8 cellular contexts compared by ENCODE assay signal in the genomic region with DNA sequence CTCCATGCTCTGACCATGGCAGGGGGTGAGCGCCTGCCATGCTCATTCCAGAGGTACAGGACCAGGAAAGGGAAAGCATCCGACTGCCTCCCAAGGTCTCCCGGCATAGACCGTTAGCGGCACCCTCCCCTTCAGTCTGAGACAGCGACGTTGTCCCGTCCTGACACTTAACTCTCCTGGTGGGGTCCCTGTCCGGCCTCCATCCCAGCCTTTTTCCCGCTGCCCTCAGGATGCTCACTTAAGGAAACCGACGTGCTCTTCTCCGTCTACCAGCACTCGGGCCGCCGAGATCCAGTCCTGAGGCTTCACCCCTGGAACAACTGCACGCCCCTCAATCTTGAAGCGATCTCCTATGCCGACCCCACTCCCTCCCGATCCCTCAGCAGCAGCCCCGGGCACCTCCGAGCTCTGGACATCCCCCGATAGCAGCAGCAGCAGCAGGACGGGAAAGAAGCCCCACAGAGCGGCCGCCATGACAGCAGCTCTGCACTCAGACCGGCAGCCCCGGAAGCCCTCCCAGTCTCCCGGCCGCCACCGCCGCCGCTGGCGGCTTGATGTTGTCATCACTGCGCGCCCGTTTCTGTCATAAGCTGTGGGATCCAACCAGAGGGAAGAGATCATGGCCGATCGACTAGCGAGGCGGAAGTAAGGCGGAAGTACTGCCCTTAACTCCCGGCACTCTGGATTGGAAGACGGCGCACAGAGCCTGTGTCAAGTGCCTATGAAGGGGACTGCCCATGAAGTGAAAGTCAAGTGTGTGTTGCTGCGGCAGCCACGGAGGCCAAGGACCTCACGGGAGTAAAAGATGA. TPM values are rescaled to one million over a fixed set of nuclear protein-coding genes. Genes with fewer than 3 reads are reported as not detected.
DNase-seq lines count a peak whose midpoint lies in the region; ATAC-seq and TF ChIP-seq lines count a peak whose summit lies in the region.

A gene (minus strand): TSS at position 497 of the 809 bp plus-strand sequence. CDS start 23 bp downstream, at position 474.
A gene (plus strand): TSS at position 718 of the 809 bp plus-strand sequence. CDS start 449 bp downstream, outside the sequence.

- peaks cover 61% of the 10 kb centered on the region for H3K79me2 ChIP-seq in mammary epithelial cell (ENCODE audit: insufficient read depth, low read length)

- H3K4me2 ChIP-seq in mammary epithelial cell (ENCODE audit: insufficient read depth, low read depth, low read length) (peak within 1 kb of the TSS; percentile 82), skeletal muscle satellite cell (ENCODE audit: low read length) (peak within 1 kb of the TSS; percentile 92)

- TF ChIP-seq CTCF in AG04450 (IDR thresholded peaks at IDR 0.05; ENCODE audit: low read depth, low read length) (no peak), WERI-Rb-1 (IDR thresholded peaks at IDR 0.05; ENCODE audit: low read depth, low read length) (no peak), mammary epithelial cell (conservative IDR thresholded peaks at IDR 0.05 in 1 of 2, IDR thresholded peaks at IDR 0.05 in 1 of 2; ENCODE audit: extremely low read depth in 1 of 2, insufficient read depth in 1 of 2, low read depth in 1 of 2, low read length in 2 of 2) (no peak)

- no peaks in the 10 kb centered on the region for H4K20me1 ChIP-seq in mammary epithelial cell (ENCODE audit: insufficient read depth, low read length)

- peak within 1 kb of the TSS; percentile 96 for H3K27ac ChIP-seq in AG04450 (ENCODE audit: low read depth, low read length)
- peak within 1 kb of the TSS; percentile 81 for H3K27ac ChIP-seq in WERI-Rb-1
- H3K27ac ChIP-seq in mammary epithelial cell (ENCODE audit: insufficient read depth, low read depth, low read length) = peak within 1 kb of the TSS; percentile 74

- H3K36me3 ChIP-seq in WERI-Rb-1 (peaks cover 6% of the 10 kb centered on the region), mammary epithelial cell (ENCODE audit: insufficient read depth, low read length) (no peaks in the 10 kb centered on the region), skeletal muscle satellite cell (ENCODE audit: insufficient read depth, low read length) (peaks cover 4% of the 10 kb centered on the region)

- H2AFZ ChIP-seq in mammary epithelial cell (ENCODE audit: low read depth, low read length) = peak within 1 kb of the TSS; percentile 99

- ATAC-seq in GM18907 (IDR thresholded peaks at IDR 0.05; ENCODE audit: unreplicated experiment) = peak; percentile 97
- ATAC-seq in HG03139 (IDR thresholded peaks at IDR 0.05; ENCODE audit: unreplicated experiment) = peak; percentile 98

- no peaks in the 10 kb centered on the region; the same call in 1 of the 2 replicates for H3K9me3 ChIP-seq in AG04450 (ENCODE audit: control insufficient read depth, insufficient read depth, low read length)
- no peaks in the 10 kb centered on the region for H3K9me3 ChIP-seq in WERI-Rb-1 (ENCODE audit: severe bottlenecking)
- no peaks in the 10 kb centered on the region for H3K9me3 ChIP-seq in mammary epithelial cell (replicated peaks; ENCODE audit: insufficient read depth, low read length)
- H3K9me3 ChIP-seq in iPS-18c (ENCODE audit: control insufficient read depth, insufficient read depth, low read length) = no peaks in the 10 kb centered on the region
- no peaks in the 10 kb centered on the region for H3K9me3 ChIP-seq in skeletal muscle satellite cell (replicated peaks; ENCODE audit: low read length)

- H3K9ac ChIP-seq in mammary epithelial cell (ENCODE audit: insufficient read depth, low read length) = peak within 1 kb of the TSS; percentile 89
- H3K9ac ChIP-seq in skeletal muscle satellite cell (ENCODE audit: low read depth, low read length) = peak within 1 kb of the TSS; percentile 95

- CTCF ChIA-PET in AG04450 (lab: Charles Lee) = no interaction called here
- CTCF ChIA-PET in mammary epithelial cell (lab: Charles Lee; ENCODE audit: low non-redundant PET) = no interaction called here

- in situ Hi-C loops in mammary epithelial cell (cut with MboI; ENCODE audit: low sequenced_read_pairs in 2 of 2) = loop anchor here (10.0 to 25.0 kb wide), 5 partner anchors 57 to 486 kb away; a partner anchor contains a TSS

- dilution Hi-C loops in mammary epithelial cell (cut with HindIII; ENCODE audit: low sequenced_read_pairs) = no loop called here

- H3K4me3 ChIP-seq in AG04450 (ENCODE audit: low read depth, low read length) (peak within 1 kb of the TSS; percentile 99), WERI-Rb-1 (ENCODE audit: low read depth, low read length) (peak within 1 kb of the TSS; percentile 91), mammary epithelial cell (replicated peaks in 1 of 3; ENCODE audit: insufficient read depth in 1 of 3, low read depth in 2 of 3, low read length in 3 of 3) (peak within 1 kb of the TSS; percentile 96 to 99 (median 96)), iPS-18c (ENCODE audit: insufficient read depth, low read depth, low read length) (peak within 1 kb of the TSS; percentile 90), skeletal muscle satellite cell (ENCODE audit: low read length) (peak within 1 kb of the TSS; percentile 96)

- H3K4me1 ChIP-seq in mammary epithelial cell (ENCODE audit: insufficient read depth, low read length) (peaks cover 14% of the 10 kb centered on the region), skeletal muscle satellite cell (ENCODE audit: control insufficient read depth, insufficient read depth, low read length) (peaks cover 16% of the 10 kb centered on the region)

- POLR2A ChIA-PET in AG04450 (lab: Yijun Ruan, JAX) = interaction anchor here (0.7 to 1.1 kb wide), 6 partner anchors 9 to 150 kb away, joined by 3 to 5 read pairs (median 3); a partner anchor contains a TSS

- TSS peak; percentile 50 for BruUV-seq in mammary epithelial cell (replicated peaks; lab: Mats Ljungman, UMichigan)

- intact Hi-C loops in mammary epithelial cell (cut with micrococcal nuclease) = loop anchor here (1.0 to 5.0 kb wide), 2 partner anchors 39 to 123 kb away; no protein-coding TSS in a partner anchor

- WGBS in mammary epithelial cell (ENCODE audit: low coverage, missing lambda C conversion rate) = 4% methylated on average over 29 of the region's 48 CpGs

- DNase-seq in AG04450 (ENCODE audit: low read depth, low spot score) (peak; percentile 99), NCI-H2196 treated with DMSO at 0.1 percent for 48 hours (lab: John Stamatoyannopoulos, UW; ENCODE audit: unreplicated experiment) (peak; percentile 74), WERI-Rb-1 (peak; percentile 99), mammary epithelial cell (peak; percentile 99)

- H3K27me3 ChIP-seq in AG04450 (ENCODE audit: control insufficient read depth, insufficient read depth, low read length) (no peaks in the 10 kb centered on the region), WERI-Rb-1 (ENCODE audit: insufficient read depth, low read depth, severe bottlenecking) (no peaks in the 10 kb centered on the region), mammary epithelial cell (ENCODE audit: insufficient read depth, low read length) (no peaks in the 10 kb centered on the region), skeletal muscle satellite cell (ENCODE audit: control insufficient read depth, insufficient read depth, low read length) (no peaks in the 10 kb centered on the region)

RNA-seq across cellular contexts. Expression of the first gene that starts in this region (rescaled TPM):
- 86.9 and 116 TPM in 2 replicates for polyA plus RNA-seq in AG04450 (2011; rRNA removed)
- 17.4 and 20.6 TPM in 2 replicates for polyA minus RNA-seq in AG04450 (2011; rRNA and poly(A)+ RNA removed)
- 10 to 100 TPM; 28.3 to 75.8 TPM for total RNA-seq in mammary epithelial cell
- polyA plus RNA-seq in mammary epithelial cell = 50.6 TPM
- polyA minus RNA-seq in mammary epithelial cell = 22.4 TPM
- 36.2 and 49.1 TPM in 2 replicates for total RNA-seq in skeletal muscle satellite cell (2012; rRNA removed)

RNA-seq across cellular contexts. Expression of the second gene that starts in this region (rescaled TPM):
- polyA plus RNA-seq in AG04450 (2011; rRNA removed) (1.6 and 2.2 TPM in 2 replicates), mammary epithelial cell (0.94 TPM)
- polyA minus RNA-seq in AG04450 (2011; rRNA and poly(A)+ RNA removed) = 1.9 and 2.7 TPM in 2 replicates
- 1 to 10 TPM; 1.3 to 2.1 TPM for total RNA-seq in mammary epithelial cell
- 0.83 TPM for polyA minus RNA-seq in mammary epithelial cell
- 2.0 TPM in 2 replicates for total RNA-seq in skeletal muscle satellite cell (2012; rRNA removed)

Comparison
In these comparisons a context has a peak if more than half of its experiments do, and no peak if none do; other contexts are left out.
1. Peak in every context shown above with its lines: DNase-seq, ATAC-seq, H3K4me3 ChIP-seq and H3K27ac ChIP-seq.